ENCODE assay signal across 20 cellular contexts in genomic region chr5:134091626-134092121, GRCh38. TPM values are rescaled to one million over a fixed set of nuclear protein-coding genes. Genes with fewer than 3 reads are reported as not detected.
DNase-seq lines count a peak whose midpoint lies in the region; ATAC-seq, FAIRE-seq and TF ChIP-seq lines count a peak whose summit lies in the region.
"Had no signal": no experiment of that assay in that cellular context is flagged by ENCODE, and none has a peak within 500 bp of the region (broad histone marks: within the 10 kb centered on the region; RNA-seq: fewer than 3 reads in every experiment).

No MANE protein-coding gene starts in this region.

- H3K4me1 ChIP-seq in small intestine (ENCODE audit: control insufficient read depth in 2 of 2, insufficient read depth in 1 of 2, low read depth in 1 of 2, low read length in 1 of 2): peaks cover 15 to 17% of the 10 kb centered on the region in 2 donors

- H3K27ac Mint-ChIP-seq in activated CD4-positive, alpha-beta memory T cell treated with anti-CD3 and anti-CD28 coated beads for 36 hours: peak overlapping the region; percentile 28
- H3K27ac Mint-ChIP-seq in activated CD4-positive, alpha-beta memory T cell treated with anti-CD3 and anti-CD28 coated beads, Interleukin-2, amount 10 ng/mL, durations not matched to agents 7 days and 5 days: no peak overlapping the region

- no peaks in the 10 kb centered on the region for H3K36me3 Mint-ChIP-seq in activated CD4-positive, alpha-beta memory T cell treated with anti-CD3 and anti-CD28 coated beads for 36 hours
- H3K36me3 Mint-ChIP-seq in activated CD4-positive, alpha-beta memory T cell treated with anti-CD3 and anti-CD28 coated beads, Interleukin-2, amount 10 ng/mL, durations not matched to agents 7 days and 5 days (ENCODE audit: low read depth): no peaks in the 10 kb centered on the region
- H3K36me3 Mint-ChIP-seq: immature natural killer cell had no signal

- H3K27me3 ChIP-seq in small intestine (ENCODE audit: control insufficient read depth in 2 of 2, insufficient read depth in 2 of 2, low read length in 2 of 2): no peaks in the 10 kb centered on the region
- H3K27me3 ChIP-seq: tibial nerve had no signal

- H3K4me3 Mint-ChIP-seq in activated CD4-positive, alpha-beta memory T cell treated with anti-CD3 and anti-CD28 coated beads for 36 hours: no peak overlapping the region
- no peak overlapping the region for H3K4me3 Mint-ChIP-seq in activated CD4-positive, alpha-beta memory T cell treated with anti-CD3 and anti-CD28 coated beads, Interleukin-2, amount 10 ng/mL, durations not matched to agents 7 days and 5 days
- H3K4me3 Mint-ChIP-seq: immature natural killer cell had no signal

- POLR2A ChIA-PET in activated CD4-positive, alpha-beta memory T cell treated with anti-CD3 and anti-CD28 coated beads for 36 hours (lab: Charles Lee): interaction anchor here (0.8 to 1.2 kb wide), 2 partner anchors 9 to 21 kb away, joined by 3 to 4 read pairs; no protein-coding TSS in a partner anchor
- POLR2A ChIA-PET in activated CD4-positive, alpha-beta memory T cell treated with anti-CD3 and anti-CD28 coated beads, Interleukin-2, amount 10 ng/mL, durations not matched to agents 7 days and 5 days (lab: Charles Lee): no interaction called here

- peaks cover 2% of the 10 kb centered on the region for H3K27me3 Mint-ChIP-seq in activated CD4-positive, alpha-beta memory T cell treated with anti-CD3 and anti-CD28 coated beads for 36 hours
- H3K27me3 Mint-ChIP-seq in activated CD4-positive, alpha-beta memory T cell treated with anti-CD3 and anti-CD28 coated beads, Interleukin-2, amount 10 ng/mL, durations not matched to agents 7 days and 5 days: peaks cover 56% of the 10 kb centered on the region

- no peak for DNase-seq in activated CD4-positive, alpha-beta memory T cell treated with anti-CD3 and anti-CD28 coated beads for 36 hours
- DNase-seq in activated CD4-positive, alpha-beta memory T cell treated with anti-CD3 and anti-CD28 coated beads, Interleukin-2, amount 10 ng/mL, durations not matched to agents 7 days and 5 days: no peak
- DNase-seq in fibroblast of mammary gland (ENCODE audit: low read depth) (peak; percentile 31), small intestine (peak; percentile 92), DMS 273 (lab: John Stamatoyannopoulos, UW; ENCODE audit: unreplicated experiment) (no peak), AML-193 (lab: John Stamatoyannopoulos, UW) (no peak), activated gamma-delta T cell treated with Interleukin-2 at 50 U/mL for 16 hours (no peak)
- DNase-seq: COR-L47; immature natural killer cell; mesenchymal stem cell; MM.1S; NCI-H187; NCI-H510A treated with DMSO at 0.1 percent for 48 hours; OCI-M1; right cardiac atrium; stimulated activated CD4-positive, alpha-beta T cell treated with anti-CD3 and anti-CD28 coated beads, Interleukin-1b, Interleukin-23, amount 100 ng/mL, for 48 hours had no signal

- H3K9me3 Mint-ChIP-seq in activated CD4-positive, alpha-beta memory T cell treated with anti-CD3 and anti-CD28 coated beads for 36 hours: no peaks in the 10 kb centered on the region
- H3K9me3 Mint-ChIP-seq in activated CD4-positive, alpha-beta memory T cell treated with anti-CD3 and anti-CD28 coated beads, Interleukin-2, amount 10 ng/mL, durations not matched to agents 7 days and 5 days: no peaks in the 10 kb centered on the region
- H3K9me3 Mint-ChIP-seq: immature natural killer cell had no signal

- H3K4me1 Mint-ChIP-seq in activated CD4-positive, alpha-beta memory T cell treated with anti-CD3 and anti-CD28 coated beads for 36 hours (ENCODE audit: low read depth): peaks cover 74% of the 10 kb centered on the region
- peaks cover 19% of the 10 kb centered on the region for H3K4me1 Mint-ChIP-seq in activated CD4-positive, alpha-beta memory T cell treated with anti-CD3 and anti-CD28 coated beads, Interleukin-2, amount 10 ng/mL, durations not matched to agents 7 days and 5 days

- ATAC-seq in SK-N-SH treated with all-trans-retinoic acid at 6 μM for 48 hours: peak; percentile 51
- ATAC-seq: right cardiac atrium had no signal

- WGBS in small intestine, 3 donors: 15 to 49% (median 21%) methylated on average over 6 of the region's 6 CpGs

- TF ChIP-seq CTCF in fibroblast of mammary gland (conservative IDR thresholded peaks at IDR 0.05; ENCODE audit: control insufficient read depth, insufficient read depth, low read depth, low read length): no peak

- FAIRE-seq in small intestine (lab: Jason Lieb, UNC): no peak
- FAIRE-seq: A204.1, endometrium had no signal

- intact Hi-C loops in activated CD4-positive, alpha-beta memory T cell treated with anti-CD3 and anti-CD28 coated beads for 36 hours (cut with micrococcal nuclease): loop anchor here (1.0 kb wide), 1 partner anchor 9 kb away; no protein-coding TSS in a partner anchor

- peak overlapping the region; percentile 29 to 77 for H3K27ac ChIP-seq in small intestine (ENCODE audit: low read depth in 1 of 2, low read length in 1 of 2)

- CTCF ChIA-PET in activated CD4-positive, alpha-beta memory T cell treated with anti-CD3 and anti-CD28 coated beads for 36 hours (lab: Charles Lee): interaction anchor here (1.0 to 1.2 kb wide), 3 partner anchors 49 to 54 kb away, joined by 3 to 5 read pairs (median 4); no protein-coding TSS in a partner anchor
- CTCF ChIA-PET in activated CD4-positive, alpha-beta memory T cell treated with anti-CD3 and anti-CD28 coated beads, Interleukin-2, amount 10 ng/mL, durations not matched to agents 7 days and 5 days (lab: Charles Lee): interaction anchor here (0.6 kb wide), 1 partner anchor 64 kb away, joined by 3 read pairs; no protein-coding TSS in a partner anchor

- no peaks in the 10 kb centered on the region for H3K9me3 ChIP-seq in small intestine (ENCODE audit: control insufficient read depth, low read depth)
- H3K9me3 ChIP-seq: tibial nerve had no signal

- H3K4me3 ChIP-seq in fibroblast of mammary gland (ENCODE audit: control insufficient read depth, low read depth, low read length) (no peak overlapping the region), small intestine (ENCODE audit: low read depth in 1 of 2, low read length in 2 of 2) (no peak overlapping the region)
- H3K4me3 ChIP-seq: tibial nerve had no signal

- H3K36me3 ChIP-seq in small intestine (ENCODE audit: control insufficient read depth in 2 of 2, insufficient read depth in 2 of 2, low read length in 2 of 2): no peaks in the 10 kb centered on the region
- H3K36me3 ChIP-seq: tibial nerve had no signal

TF ChIP-seq in SK-N-SH treated with all-trans-retinoic acid at 6 μM for 48 hours, 23 proteins besides CTCF, POLR2A, EP300 and RAD21:
- TF ChIP-seq TSHZ2 (CRISPR knock-in tag; IDR thresholded peaks at IDR 0.05): no peak
- TF ChIP-seq POU6F1 (CRISPR knock-in tag; IDR thresholded peaks at IDR 0.05; ENCODE audit: borderline replicate concordance, low read depth): no peak
- TF ChIP-seq TCF4 (CRISPR knock-in tag; IDR thresholded peaks at IDR 0.05; ENCODE audit: borderline replicate concordance): no peak
- no peak for TF ChIP-seq CREB5 (CRISPR knock-in tag; IDR thresholded peaks at IDR 0.05; ENCODE audit: low read depth)
- TF ChIP-seq OSR1 (CRISPR knock-in tag; IDR thresholded peaks at IDR 0.05): no peak

RNA-seq across cellular contexts. Expression of gene TCF7, which starts 22.8 kb away (rescaled TPM):
- 10 to 100 TPM; 59.3 to 65.6 TPM for total RNA-seq in activated CD4-positive, alpha-beta memory T cell treated with anti-CD3 and anti-CD28 coated beads for 36 hours
- total RNA-seq in activated CD4-positive, alpha-beta memory T cell treated with anti-CD3 and anti-CD28 coated beads, Interleukin-2, amount 10 ng/mL, durations not matched to agents 7 days and 5 days: 10 to 100 TPM; 19.2 to 21.9 TPM
- polyA plus RNA-seq in small intestine: 10 to 100 TPM; 11.3 to 13.3 (median 11.4) TPM

Comparison
In these comparisons a context has a peak if more than half of its experiments do, and no peak if none do; other contexts are left out.
1. DNase-seq: peak in fibroblast of mammary gland (single experiment) and small intestine (single experiment); none in activated CD4-positive, alpha-beta memory T cell treated with anti-CD3 and anti-CD28 coated beads for 36 hours (single experiment), activated CD4-positive, alpha-beta memory T cell treated with anti-CD3 and anti-CD28 coated beads, Interleukin-2, amount 10 ng/mL, durations not matched to agents 7 days and 5 days (single experiment), DMS 273 (single experiment), AML-193 (0 of 2) and activated gamma-delta T cell treated with Interleukin-2 at 50 U/mL for 16 hours (single experiment).